20 cellular contexts compared by ENCODE assay signal in genomic region chr3:103499132-103499885, GRCh38.
DNase-seq lines count a peak whose midpoint lies in the region; TF ChIP-seq lines count a peak whose summit lies in the region.
"Had no signal": no experiment of that assay in that cellular context is flagged by ENCODE, and none has a peak within 500 bp of the region (broad histone marks: within the 10 kb centered on the region; RNA-seq: fewer than 3 reads in every experiment).

No MANE protein-coding gene starts in this region.

- TF ChIP-seq CTCF in endodermal cell (conservative IDR thresholded peaks at IDR 0.05): no peak

- H3K27ac ChIP-seq in endodermal cell (ENCODE audit: low read depth, low read length): no peak overlapping the region
- H3K27ac ChIP-seq: SJSA1 had no signal

- H3K4me3 ChIP-seq in skeletal muscle cell (ENCODE audit: low read depth, low read length): no peak overlapping the region
- H3K4me3 ChIP-seq in endodermal cell (ENCODE audit: low read length): no peak overlapping the region
- H3K4me3 ChIP-seq: SJSA1 had no signal

- H3K4me3 Mint-ChIP-seq in activated CD4-positive, alpha-beta T cell treated with anti-CD3 and anti-CD28 coated beads, Interleukin-2, amount 10 ng/mL, durations not matched to agents 7 days and 5 days: no peak overlapping the region
- H3K4me3 Mint-ChIP-seq in endodermal cell: no peak overlapping the region
- H3K4me3 Mint-ChIP-seq: activated CD4-positive, alpha-beta T cell treated with anti-CD3 and anti-CD28 coated beads, Interleukin-2, amount 10 ng/mL, durations not matched to agents 24 days and 14 days; activated naive CD4-positive, alpha-beta T cell treated with anti-CD3 and anti-CD28 coated beads, Interleukin-2, amount 10 ng/mL, durations not matched to agents 7 days and 5 days had no signal

- no peak overlapping the region for H3K27ac Mint-ChIP-seq in activated CD4-positive, alpha-beta T cell treated with anti-CD3 and anti-CD28 coated beads, Interleukin-2, amount 10 ng/mL, durations not matched to agents 7 days and 5 days
- no peak overlapping the region for H3K27ac Mint-ChIP-seq in endodermal cell
- H3K27ac Mint-ChIP-seq: activated CD4-positive, alpha-beta T cell treated with anti-CD3 and anti-CD28 coated beads, Interleukin-2, amount 10 ng/mL, durations not matched to agents 24 days and 14 days; activated naive CD4-positive, alpha-beta T cell treated with anti-CD3 and anti-CD28 coated beads, Interleukin-2, amount 10 ng/mL, durations not matched to agents 7 days and 5 days had no signal

- H3K27me3 ChIP-seq in endodermal cell (ENCODE audit: control insufficient read depth, insufficient read depth, low read length, poor library complexity, severe bottlenecking): no peaks in the 10 kb centered on the region
- H3K27me3 ChIP-seq: BE2C, SJSA1 had no signal

- POLR2A ChIA-PET in activated CD4-positive, alpha-beta T cell treated with anti-CD3 and anti-CD28 coated beads, Interleukin-2, amount 10 ng/mL, durations not matched to agents 7 days and 5 days (lab: Charles Lee): no interaction called here

- no peaks in the 10 kb centered on the region for H3K36me3 ChIP-seq in endodermal cell (ENCODE audit: control insufficient read depth, insufficient read depth, low read length)
- H3K36me3 ChIP-seq: BE2C, SJSA1 had no signal

- H3K36me3 Mint-ChIP-seq in activated CD4-positive, alpha-beta T cell treated with anti-CD3 and anti-CD28 coated beads, Interleukin-2, amount 10 ng/mL, durations not matched to agents 7 days and 5 days (ENCODE audit: low read depth): no peaks in the 10 kb centered on the region
- no peaks in the 10 kb centered on the region for H3K36me3 Mint-ChIP-seq in endodermal cell (ENCODE audit: low read depth)
- H3K36me3 Mint-ChIP-seq: activated naive CD4-positive, alpha-beta T cell treated with anti-CD3 and anti-CD28 coated beads, Interleukin-2, amount 10 ng/mL, durations not matched to agents 7 days and 5 days had no signal

- no peaks in the 10 kb centered on the region for H3K9me3 Mint-ChIP-seq in activated CD4-positive, alpha-beta T cell treated with anti-CD3 and anti-CD28 coated beads, Interleukin-2, amount 10 ng/mL, durations not matched to agents 7 days and 5 days
- no peaks in the 10 kb centered on the region for H3K9me3 Mint-ChIP-seq in endodermal cell
- H3K9me3 Mint-ChIP-seq: activated CD4-positive, alpha-beta T cell treated with anti-CD3 and anti-CD28 coated beads, Interleukin-2, amount 10 ng/mL, durations not matched to agents 24 days and 14 days; activated naive CD4-positive, alpha-beta T cell treated with anti-CD3 and anti-CD28 coated beads, Interleukin-2, amount 10 ng/mL, durations not matched to agents 7 days and 5 days had no signal

- no peaks in the 10 kb centered on the region for H3K4me1 Mint-ChIP-seq in activated CD4-positive, alpha-beta T cell treated with anti-CD3 and anti-CD28 coated beads, Interleukin-2, amount 10 ng/mL, durations not matched to agents 7 days and 5 days
- no peaks in the 10 kb centered on the region for H3K4me1 Mint-ChIP-seq in endodermal cell
- H3K4me1 Mint-ChIP-seq: activated CD4-positive, alpha-beta T cell treated with anti-CD3 and anti-CD28 coated beads, Interleukin-2, amount 10 ng/mL, durations not matched to agents 24 days and 14 days; activated naive CD4-positive, alpha-beta T cell treated with anti-CD3 and anti-CD28 coated beads, Interleukin-2, amount 10 ng/mL, durations not matched to agents 7 days and 5 days had no signal

- no peaks in the 10 kb centered on the region for H3K4me1 ChIP-seq in endodermal cell (ENCODE audit: control insufficient read depth, insufficient read depth, low read length)
- H3K4me1 ChIP-seq: BE2C, SJSA1 had no signal

- CTCF ChIA-PET in activated CD4-positive, alpha-beta T cell treated with anti-CD3 and anti-CD28 coated beads, Interleukin-2, amount 10 ng/mL, durations not matched to agents 7 days and 5 days (lab: Charles Lee): no interaction called here

- H3K9ac ChIP-seq in endodermal cell (ENCODE audit: extremely low read depth, low read length, poor library complexity, severe bottlenecking): no peak overlapping the region

- DNase-seq in Ammon's horn (ENCODE audit: low spot score) (peak; percentile 13), NCI-H226 (peak; percentile 91), fibroblast of peridontal ligament (ENCODE audit: extremely low read depth) (peak; percentile 58), skeletal muscle cell (ENCODE audit: low read depth) (peak; percentile 27), D341Med (ENCODE audit: low spot score) (no peak), endodermal cell (no peak)
- no peak for DNase-seq in activated CD4-positive, alpha-beta T cell treated with anti-CD3 and anti-CD28 coated beads, Interleukin-2, amount 10 ng/mL, durations not matched to agents 7 days and 5 days
- no peak for DNase-seq in effector CD8-positive, alpha-beta T cell (lab: John Stamatoyannopoulos, UW)
- DNase-seq: activated CD4-positive, alpha-beta T cell treated with anti-CD3 and anti-CD28 coated beads, Interleukin-2, amount 10 ng/mL, durations not matched to agents 24 days and 14 days; activated naive CD4-positive, alpha-beta T cell treated with anti-CD3 and anti-CD28 coated beads, Interleukin-2, amount 10 ng/mL, durations not matched to agents 7 days and 5 days; activated T-cell treated with anti-CD3 and anti-CD28 coated beads for 4 hours; BE2C; left ventricle myocardium superior; MM.1S; NCI-H187; NCI-H526 treated with DMSO at 0.1 percent for 48 hours; PC-3; posterior cingulate gyrus; stimulated activated naive CD8-positive, alpha-beta T cell treated with anti-CD3 and anti-CD28 coated beads, Interleukin-15, Interleukin-2, amounts not matched to agents 100 U/mL and 50 U/mL, for 24 hours had no signal

- no CpG with 5 or more reads among the region's 1 CpG for WGBS in endodermal cell (ENCODE audit: insufficient coverage in 1 of 2, insufficient read length in 1 of 2), 2 experiments

- H3K27me3 Mint-ChIP-seq in activated CD4-positive, alpha-beta T cell treated with anti-CD3 and anti-CD28 coated beads, Interleukin-2, amount 10 ng/mL, durations not matched to agents 7 days and 5 days: no peaks in the 10 kb centered on the region
- H3K27me3 Mint-ChIP-seq in endodermal cell (ENCODE audit: insufficient read depth): no peaks in the 10 kb centered on the region
- H3K27me3 Mint-ChIP-seq: activated CD4-positive, alpha-beta T cell treated with anti-CD3 and anti-CD28 coated beads, Interleukin-2, amount 10 ng/mL, durations not matched to agents 24 days and 14 days; activated naive CD4-positive, alpha-beta T cell treated with anti-CD3 and anti-CD28 coated beads, Interleukin-2, amount 10 ng/mL, durations not matched to agents 7 days and 5 days had no signal

- H3K9me3 ChIP-seq in endodermal cell (ENCODE audit: control insufficient read depth, low read length): no peaks in the 10 kb centered on the region
- H3K9me3 ChIP-seq: BE2C, SJSA1 had no signal

Comparison
In these comparisons a context has a peak if more than half of its experiments do, and no peak if none do; other contexts are left out.
1. DNase-seq: peak in Ammon's horn (single experiment), NCI-H226 (single experiment), fibroblast of peridontal ligament (single experiment) and skeletal muscle cell (single experiment); none in activated CD4-positive, alpha-beta T cell treated with anti-CD3 and anti-CD28 coated beads, Interleukin-2, amount 10 ng/mL, durations not matched to agents 7 days and 5 days (single experiment), D341Med (single experiment), endodermal cell (single experiment) and effector CD8-positive, alpha-beta T cell (single experiment).